In genomic region chr14:77618381-77618780, GRCh38 we compare ENCODE assay signal across 18 cellular contexts.
"Had no signal": no experiment of that assay in that cellular context is flagged by ENCODE, and none has a peak within 500 bp of the region (broad histone marks: within the 10 kb centered on the region; RNA-seq: fewer than 3 reads in every experiment).

No MANE protein-coding gene starts in this region.

- H3K27ac ChIP-seq: foreskin keratinocyte, sigmoid colon, stomach, testis, upper lobe of left lung had no signal

- ATAC-seq: foreskin keratinocyte; left cardiac atrium; natural killer cell treated with Interleukin-12 subunit alpha and Interleukin-12 subunit beta and Interleukin-15 and Interleukin-18, amount 100 ng/mL, for 72 hours; stimulated activated effector memory CD8-positive, alpha-beta T cell treated with anti-CD3 and anti-CD28 coated beads, Interleukin-12 subunit alpha, Interleukin-12 subunit beta, amount 100 ng/mL, for 72 hours had no signal

- H3K4me3 ChIP-seq: sigmoid colon, stomach, testis, upper lobe of left lung had no signal

- H3K27me3 ChIP-seq: foreskin keratinocyte, sigmoid colon, stomach, testis, upper lobe of left lung had no signal

- H3K36me3 ChIP-seq: sigmoid colon, stomach, upper lobe of left lung had no signal

- H3K27me3 Mint-ChIP-seq: activated CD4-positive, alpha-beta memory T cell treated with anti-CD3 and anti-CD28 coated beads for 36 hours; activated naive CD8-positive, alpha-beta T cell; dendritic cell treated with granulocyte-macrophage colony-stimulating factor and Interleukin-4, amounts not matched to agents 40 ng/mL and 50 ng/mL, for 4 days; natural killer cell treated with Interleukin-12 subunit alpha and Interleukin-12 subunit beta and Interleukin-15 and Interleukin-18, amount 100 ng/mL, for 72 hours had no signal

- H3K4me3 Mint-ChIP-seq: activated CD4-positive, alpha-beta memory T cell treated with anti-CD3 and anti-CD28 coated beads for 36 hours; activated naive CD8-positive, alpha-beta T cell; dendritic cell treated with granulocyte-macrophage colony-stimulating factor and Interleukin-4, amounts not matched to agents 40 ng/mL and 50 ng/mL, for 4 days; natural killer cell treated with Interleukin-12 subunit alpha and Interleukin-12 subunit beta and Interleukin-15 and Interleukin-18, amount 100 ng/mL, for 72 hours; stimulated activated effector memory CD8-positive, alpha-beta T cell treated with anti-CD3 and anti-CD28 coated beads, Interleukin-12 subunit alpha, Interleukin-12 subunit beta, amount 100 ng/mL, for 72 hours; T-helper 2 cell treated with Interferon-gamma antibody and Interleukin-4, amounts not matched to agents 5 μg/mL and 100 μg/mL, for 36 hours had no signal

- H3K9me3 Mint-ChIP-seq: activated CD4-positive, alpha-beta memory T cell treated with anti-CD3 and anti-CD28 coated beads for 36 hours; dendritic cell treated with granulocyte-macrophage colony-stimulating factor and Interleukin-4, amounts not matched to agents 40 ng/mL and 50 ng/mL, for 4 days; natural killer cell treated with Interleukin-12 subunit alpha and Interleukin-12 subunit beta and Interleukin-15 and Interleukin-18, amount 100 ng/mL, for 72 hours; stimulated activated effector memory CD8-positive, alpha-beta T cell treated with anti-CD3 and anti-CD28 coated beads, Interleukin-12 subunit alpha, Interleukin-12 subunit beta, amount 100 ng/mL, for 72 hours; T-helper 2 cell treated with Interferon-gamma antibody and Interleukin-4, amounts not matched to agents 5 μg/mL and 100 μg/mL, for 36 hours had no signal

- DNase-seq: activated CD4-positive, alpha-beta memory T cell treated with anti-CD3 and anti-CD28 coated beads for 36 hours; activated T-cell treated with anti-CD3 and anti-CD28 coated beads for 4 hours; effector CD8-positive, alpha-beta T cell; foreskin keratinocyte; hippocampal formation; left cardiac atrium; mesendoderm; posterior cingulate gyrus; sigmoid colon; stimulated activated CD4-positive, alpha-beta T cell treated with anti-CD3 and anti-CD28 coated beads, Interleukin-4, amount 100 ng/mL, for 24 hours; stomach; testis; upper lobe of left lung had no signal

- H3K27ac Mint-ChIP-seq: activated CD4-positive, alpha-beta memory T cell treated with anti-CD3 and anti-CD28 coated beads for 36 hours; activated naive CD8-positive, alpha-beta T cell; dendritic cell treated with granulocyte-macrophage colony-stimulating factor and Interleukin-4, amounts not matched to agents 40 ng/mL and 50 ng/mL, for 4 days; natural killer cell treated with Interleukin-12 subunit alpha and Interleukin-12 subunit beta and Interleukin-15 and Interleukin-18, amount 100 ng/mL, for 72 hours; stimulated activated effector memory CD8-positive, alpha-beta T cell treated with anti-CD3 and anti-CD28 coated beads, Interleukin-12 subunit alpha, Interleukin-12 subunit beta, amount 100 ng/mL, for 72 hours; T-helper 2 cell treated with Interferon-gamma antibody and Interleukin-4, amounts not matched to agents 5 μg/mL and 100 μg/mL, for 36 hours had no signal

- H3K9me3 ChIP-seq: sigmoid colon, stomach, testis, upper lobe of left lung had no signal
